8 cellular contexts compared by ENCODE assay signal in genomic region chr12:74317078-74317581, GRCh38.
DNase-seq lines count a peak whose midpoint lies in the region; ATAC-seq, FAIRE-seq and TF ChIP-seq lines count a peak whose summit lies in the region.

No MANE protein-coding gene starts in this region.

- no peak overlapping the region for H4K5ac ChIP-seq in H1 (ENCODE audit: insufficient read length, low read depth, low read length)

- no peak overlapping the region for H3K56ac ChIP-seq in H1 (replicated peaks; ENCODE audit: insufficient read length, low read depth, low read length)

- H3K4me1 Mint-ChIP-seq in CD8-positive, alpha-beta T cell (ENCODE audit: low read depth) = no peaks in the 10 kb centered on the region

- H3K4me3 ChIP-seq in H1 (ENCODE audit: extremely low read depth in 1 of 4, insufficient read depth in 2 of 4, low read depth in 3 of 4, low read length in 4 of 4) = no peak overlapping the region
- no peak overlapping the region for H3K4me3 ChIP-seq in CD8-positive, alpha-beta T cell (ENCODE audit: low read depth, low read length)

- TF ChIP-seq EP300 in H1 (IDR thresholded peaks at IDR 0.05; ENCODE audit: borderline replicate concordance in 1 of 2, low read depth in 2 of 2, low read length in 2 of 2) = no peak

- no peaks in the 10 kb centered on the region for H3K9me3 ChIP-seq in H1 (ENCODE audit: insufficient read depth in 2 of 2, low read depth in 1 of 2, low read length in 1 of 2)
- no peaks in the 10 kb centered on the region for H3K9me3 ChIP-seq in CD8-positive, alpha-beta T cell (ENCODE audit: low read length)

- peaks cover 0 to 4% (median 0%) of the 10 kb centered on the region in 4 experiments; a peak in 1 of 7 replicates for H3K4me1 ChIP-seq in H1 (replicated peaks in 1 of 4; ENCODE audit: control insufficient read depth in 3 of 4, insufficient read depth in 4 of 4, low read length in 3 of 4)
- no peaks in the 10 kb centered on the region for H3K4me1 ChIP-seq in CD8-positive, alpha-beta T cell (ENCODE audit: insufficient read depth, low read length)

- no peaks in the 10 kb centered on the region for H3K79me1 ChIP-seq in H1 (ENCODE audit: low read depth, low read length)

- H3K4me3 Mint-ChIP-seq in CD8-positive, alpha-beta T cell = no peak overlapping the region

- H3K4ac ChIP-seq in H1 (replicated peaks; ENCODE audit: insufficient read length, low read depth, low read length) = no peak overlapping the region

- WGBS in H1 (ENCODE audit: extremely low coverage in 1 of 2, insufficient coverage in 1 of 2, insufficient read length in 1 of 2, insufficient replicate concordance in 2 of 2, low coverage in 1 of 2, low lambda C conversion rate in 2 of 2, missing lambda C conversion rate in 1 of 2), 2 experiments = 84% methylated on average over 1 of the region's 1 CpG; no CpG with 5 or more reads in 1 of the 2 experiments

- peak; percentile 72 for FAIRE-seq in H1 (lab: Jason Lieb, UNC)

- H2BK15ac ChIP-seq in H1 (ENCODE audit: low read length) = no peak overlapping the region

- no peak for ATAC-seq in GM18873 (IDR thresholded peaks at IDR 0.05; ENCODE audit: low FRiP score, unreplicated experiment)
- no peak for ATAC-seq in CD8-positive, alpha-beta T cell

- H3K18ac ChIP-seq in H1 (ENCODE audit: extremely low read depth, low read length) = no peak overlapping the region

- H4K91ac ChIP-seq in H1 (replicated peaks; ENCODE audit: insufficient read length, low read length) = no peak overlapping the region

- H3K27ac Mint-ChIP-seq in CD8-positive, alpha-beta T cell = no peak overlapping the region

- no peak overlapping the region for H3K14ac ChIP-seq in H1 (ENCODE audit: insufficient read length)

- no peaks in the 10 kb centered on the region for H3K79me2 ChIP-seq in H1 (ENCODE audit: control insufficient read depth in 1 of 2, insufficient read depth in 2 of 2, low read length in 2 of 2)

- TF ChIP-seq POLR2A in H1 (IDR thresholded peaks at IDR 0.05; ENCODE audit: control extremely low read depth in 1 of 2, low read depth in 2 of 2, low read length in 2 of 2) = no peak

- no peaks in the 10 kb centered on the region for H3K23me2 ChIP-seq in H1 (ENCODE audit: low read depth, low read length)

- no peak overlapping the region for H3K27ac ChIP-seq in H1 (ENCODE audit: low read depth, low read length)
- no peak overlapping the region for H3K27ac ChIP-seq in CD8-positive, alpha-beta T cell (ENCODE audit: low read depth, low read length)

- H3K27me3 ChIP-seq in H1 (replicated peaks in 1 of 4; ENCODE audit: control insufficient read depth in 3 of 4, extremely low read depth in 1 of 4, insufficient read depth in 3 of 4, low read length in 3 of 4) = no peaks in the 10 kb centered on the region
- no peaks in the 10 kb centered on the region for H3K27me3 ChIP-seq in CD8-positive, alpha-beta T cell (ENCODE audit: insufficient read depth, low read length)

- H2BK12ac ChIP-seq in H1 (ENCODE audit: low read depth, low read length) = no peak overlapping the region

- POLR2A ChIA-PET in H1 (lab: Charles Lee; ENCODE audit: partially characterized antibody) = no interaction called here
- POLR2A ChIA-PET in CD8-positive, alpha-beta T cell (lab: Charles Lee) = interaction anchor here (0.9 kb wide), 1 partner anchor 29 kb away, joined by 3 read pairs; no protein-coding TSS in a partner anchor

- H3K4me2 ChIP-seq in H1 (ENCODE audit: insufficient read depth in 1 of 2, low read depth in 2 of 2, low read length in 2 of 2) = no peak overlapping the region

- no peak overlapping the region for H2AK5ac ChIP-seq in H1 (ENCODE audit: low read depth, low read length)

- no peaks in the 10 kb centered on the region for H3K27me3 Mint-ChIP-seq in CD8-positive, alpha-beta T cell (ENCODE audit: low read depth)

- H3K36me3 Mint-ChIP-seq in CD8-positive, alpha-beta T cell = no peaks in the 10 kb centered on the region

- TF ChIP-seq CTCF in H1 (IDR thresholded peaks at IDR 0.05; ENCODE audit: control extremely low read depth in 1 of 3, insufficient read depth in 1 of 3, low read depth in 1 of 3, low read length in 3 of 3) = peak; percentile 15 to 71 (median 67)
- TF ChIP-seq CTCF in CD8-positive, alpha-beta T cell (IDR thresholded peaks at IDR 0.05) = no peak

- CTCF ChIA-PET in H1 (lab: Charles Lee; ENCODE audit: partially characterized antibody) = interaction anchor here (0.5 to 7.4 kb wide), 19 partner anchors 9 to 1949 kb away, joined by 3 to 143 read pairs (median 3); no protein-coding TSS in a partner anchor
- CTCF ChIA-PET in CD8-positive, alpha-beta T cell (lab: Charles Lee) = no interaction called here

- H2AFZ ChIP-seq in H1 (ENCODE audit: low read length) = no peak overlapping the region

- no peaks in the 10 kb centered on the region for H4K20me1 ChIP-seq in H1 (replicated peaks in 1 of 2; ENCODE audit: control insufficient read depth in 1 of 2, insufficient read depth in 2 of 2, low read length in 2 of 2)

- no peak overlapping the region for H2BK5ac ChIP-seq in H1 (ENCODE audit: low read depth, low read length)

- H2BK120ac ChIP-seq in H1 (replicated peaks; ENCODE audit: low read depth, low read length) = no peak overlapping the region

- DNase-seq in H4 (ENCODE audit: low spot score) = peak; percentile 70
- peak; percentile 47 to 58 for DNase-seq in NCI-H526 (lab: John Stamatoyannopoulos, UW)
- no peak for DNase-seq in H1 (ENCODE audit: low read depth in 1 of 2, low spot score in 2 of 2)
- peak; percentile 42 for DNase-seq in pons (ENCODE audit: low spot score)
- no peak for DNase-seq in cerebellar nuclear complex (lab: John Stamatoyannopoulos, UW)
- DNase-seq in CD8-positive, alpha-beta T cell = no peak
- no peak for DNase-seq in activated T-cell treated with anti-CD3 and anti-CD28 coated beads, Interleukin-2, amount 50 U/mL, for 48 hours

- TF ChIP-seq RAD21 in H1 (IDR thresholded peaks at IDR 0.05 in 1 of 2, conservative IDR thresholded peaks at IDR 0.05 in 1 of 2; ENCODE audit: low read depth in 2 of 2, low read length in 2 of 2) = peak; percentile 89 to 93

- intact Hi-C loops in CD8-positive, alpha-beta T cell (cut with DNase I, micrococcal nuclease) = no loop called here

- H2BK20ac ChIP-seq in H1 (ENCODE audit: low read length) = no peak overlapping the region

- no peak overlapping the region for H3K23ac ChIP-seq in H1 (ENCODE audit: insufficient read length)

- no peaks in the 10 kb centered on the region for H3K9me3 Mint-ChIP-seq in CD8-positive, alpha-beta T cell

- no peak overlapping the region for H4K8ac ChIP-seq in H1 (ENCODE audit: extremely low read depth, insufficient read depth, low read length)

- H3K36me3 ChIP-seq in H1 (ENCODE audit: control insufficient read depth in 2 of 4, insufficient read depth in 4 of 4, low read length in 3 of 4) = no peaks in the 10 kb centered on the region
- H3K36me3 ChIP-seq in CD8-positive, alpha-beta T cell (ENCODE audit: insufficient read depth, low read length) = no peaks in the 10 kb centered on the region

- H3K9ac ChIP-seq in H1 (replicated peaks in 1 of 4; ENCODE audit: extremely low read depth in 1 of 4, low read depth in 3 of 4, low read length in 3 of 4) = no peak overlapping the region

TF ChIP-seq in H1, 55 proteins besides CTCF, POLR2A, EP300 and RAD21:
- no peak for TF ChIP-seq POU5F1 (IDR thresholded peaks at IDR 0.05; ENCODE audit: low read depth, low read length)
- no peak for TF ChIP-seq FOSL1 (IDR thresholded peaks at IDR 0.05; ENCODE audit: insufficient read depth, low read depth, low read length)
- TF ChIP-seq KDM5A (IDR thresholded peaks at IDR 0.05; ENCODE audit: low read length) = no peak
- TF ChIP-seq RBBP5 (IDR thresholded peaks at IDR 0.05; ENCODE audit: borderline replicate concordance, low read depth, low read length) = no peak
- TF ChIP-seq KDM1A (IDR thresholded peaks at IDR 0.05; ENCODE audit: borderline replicate concordance, low read length) = no peak
- no peak for TF ChIP-seq TCF12 (IDR thresholded peaks at IDR 0.05; ENCODE audit: low read depth, low read length)
- TF ChIP-seq TEAD4 (IDR thresholded peaks at IDR 0.05; ENCODE audit: low read depth, low read length) = no peak
- TF ChIP-seq CBX5 (IDR thresholded peaks at IDR 0.05; ENCODE audit: low read depth, low read length) = no peak
- no peak for TF ChIP-seq HDAC6 (IDR thresholded peaks at IDR 0.05; ENCODE audit: low read depth, low read length)
- TF ChIP-seq RNF2 (IDR thresholded peaks at IDR 0.05; ENCODE audit: borderline replicate concordance, low read depth, low read length, missing control alignments, poor library complexity, severe bottlenecking) = no peak
- no peak for TF ChIP-seq RFX5 (IDR thresholded peaks at IDR 0.05; ENCODE audit: borderline replicate concordance, low read depth, low read length)
- TF ChIP-seq BRCA1 (IDR thresholded peaks at IDR 0.05; ENCODE audit: low read depth, low read length) = no peak
- no peak for TF ChIP-seq KDM4A (IDR thresholded peaks at IDR 0.05; ENCODE audit: low read depth, low read length, severe bottlenecking)
- TF ChIP-seq SIRT6 (IDR thresholded peaks at IDR 0.05; ENCODE audit: low read length) = no peak
- no peak for TF ChIP-seq GABPA (IDR thresholded peaks at IDR 0.05; ENCODE audit: borderline replicate concordance, insufficient read depth, low read length)
- TF ChIP-seq CBX8 (IDR thresholded peaks at IDR 0.05; ENCODE audit: borderline replicate concordance, low read depth, low read length) = no peak

Comparison
In these comparisons a context has a peak if more than half of its experiments do, and no peak if none do; other contexts are left out.
1. DNase-seq: peak in H4 (single experiment), NCI-H526 (2 of 2) and pons (single experiment); none in H1 (0 of 2), cerebellar nuclear complex (0 of 2), CD8-positive, alpha-beta T cell (0 of 7) and activated T-cell treated with anti-CD3 and anti-CD28 coated beads, Interleukin-2, amount 50 U/mL, for 48 hours (0 of 2).